ENCODE assay signal across 22 cellular contexts in genomic region chr10:82438277-82438676, GRCh38.
A peak's percentile ranks its signal among the peaks of the same experiment; 100 is the strongest.
DNase-seq lines count a peak whose midpoint lies in the region; FAIRE-seq and TF ChIP-seq lines count a peak whose summit lies in the region.
"Had no signal": no experiment of that assay in that cellular context is flagged by ENCODE, and none has a peak within 500 bp of the region (broad histone marks: within the 10 kb centered on the region; RNA-seq: fewer than 3 reads in every experiment).

No MANE protein-coding gene starts in this region.

- no peak for TF ChIP-seq POLR2A in spleen (IDR thresholded peaks at IDR 0.05)

- H3K27me3 Mint-ChIP-seq in MCF 10A (ENCODE audit: insufficient read depth, unreplicated experiment) = no peaks in the 10 kb centered on the region
- H3K27me3 Mint-ChIP-seq: B cell; CD4-positive, alpha-beta T cell had no signal

- H3K36me3 Mint-ChIP-seq in MCF 10A (ENCODE audit: insufficient read depth, unreplicated experiment) = no peaks in the 10 kb centered on the region

- CTCF ChIA-PET in MCF 10A (lab: Yijun Ruan, JAX) = no interaction called here

- intact Hi-C loops in kidney (cut with DNase I) (no loop called here), spleen (cut with DNase I; ENCODE audit: low total_unique reads) (no loop called here), MCF 10A (cut with micrococcal nuclease) (no loop called here)

- 80 to 93% (median 90%) methylated on average over 1 of the region's 1 CpG for WGBS in spleen, 5 donors

- no peaks in the 10 kb centered on the region for H3K9me3 Mint-ChIP-seq in MCF 10A (ENCODE audit: unreplicated experiment)
- H3K9me3 Mint-ChIP-seq: CD4-positive, alpha-beta T cell had no signal

- peak; percentile 8 for DNase-seq in D341Med (ENCODE audit: low spot score)
- DNase-seq in NT2/D1 (ENCODE audit: low read depth, low spot score) = peak; percentile 1
- DNase-seq in kidney = peak; percentile 23
- peak; percentile 51 for DNase-seq in spleen
- no peak for DNase-seq in stimulated activated CD4-positive, alpha-beta T cell treated with anti-CD3 and anti-CD28 coated beads, Interleukin-2, amount 100 ng/mL, for 48 hours
- no peak for DNase-seq in inferior parietal cortex (ENCODE audit: extremely low spot score)
- no peak for DNase-seq in MCF 10A (ENCODE audit: unreplicated experiment)
- DNase-seq: CD4-positive, alpha-beta T cell; COR-L47; DMS 273 treated with DMSO at 0.1 percent for 48 hours; DND-41; Karpas-422; NCI-H1694 treated with DMSO at 0.1 percent for 48 hours; NCI-H446 treated with DMSO at 0.1 percent for 48 hours; NCI-H748 treated with DMSO at 0.1 percent for 48 hours; OCI-M1 had no signal

- no peaks in the 10 kb centered on the region for H3K4me1 ChIP-seq in NT2/D1 (ENCODE audit: insufficient read depth, insufficient read length)
- H3K4me1 ChIP-seq in kidney (ENCODE audit: control insufficient read depth in 1 of 2, insufficient read depth in 1 of 2, low read depth in 1 of 2, low read length in 2 of 2) = no peaks in the 10 kb centered on the region
- no peaks in the 10 kb centered on the region for H3K4me1 ChIP-seq in spleen
- H3K4me1 ChIP-seq: SJSA1 had no signal

- H3K9ac ChIP-seq in NT2/D1 (ENCODE audit: insufficient read length, low read depth) (no peak overlapping the region), kidney (ENCODE audit: low read length in 2 of 2) (no peak overlapping the region)

- BruUV-seq in MCF 10A (replicated peaks; lab: Mats Ljungman, UMichigan) = no TSS peak

- no peaks in the 10 kb centered on the region for H3K36me3 ChIP-seq in NT2/D1 (ENCODE audit: insufficient read depth, insufficient read length, low read length)
- H3K36me3 ChIP-seq in kidney (ENCODE audit: control insufficient read depth in 1 of 2, insufficient read depth in 2 of 2, low read length in 2 of 2) = no peaks in the 10 kb centered on the region
- H3K36me3 ChIP-seq in spleen = no peaks in the 10 kb centered on the region
- H3K36me3 ChIP-seq: SJSA1 had no signal

- H3K4me3 Mint-ChIP-seq in MCF 10A (ENCODE audit: unreplicated experiment) = no peak overlapping the region
- H3K4me3 Mint-ChIP-seq: B cell; CD4-positive, alpha-beta T cell had no signal

- no peak overlapping the region for H3K27ac Mint-ChIP-seq in MCF 10A (ENCODE audit: low read depth, unreplicated experiment)
- H3K27ac Mint-ChIP-seq: B cell; CD4-positive, alpha-beta T cell had no signal

- H3K4me3 ChIP-seq in NT2/D1 (ENCODE audit: insufficient read length, low read depth) (no peak overlapping the region), kidney (ENCODE audit: low read length in 2 of 2) (no peak overlapping the region), spleen (no peak overlapping the region)
- H3K4me3 ChIP-seq: SJSA1 had no signal

- H3K27me3 ChIP-seq in NT2/D1 (ENCODE audit: insufficient read depth, insufficient read length) = no peaks in the 10 kb centered on the region
- H3K27me3 ChIP-seq in spleen (replicated peaks in 1 of 7) = no peaks in the 10 kb centered on the region
- H3K27me3 ChIP-seq: SJSA1 had no signal

- H3K27ac ChIP-seq in kidney (ENCODE audit: low read depth in 2 of 2, low read length in 2 of 2) (no peak overlapping the region), spleen (no peak overlapping the region)
- H3K27ac ChIP-seq: SJSA1 had no signal

- POLR2A ChIA-PET in MCF 10A (lab: Yijun Ruan, JAX) = no interaction called here

- peaks cover 5% of the 10 kb centered on the region for H3K4me1 Mint-ChIP-seq in MCF 10A (ENCODE audit: insufficient read depth, unreplicated experiment)
- H3K4me1 Mint-ChIP-seq: B cell had no signal

- TF ChIP-seq CTCF in kidney (IDR thresholded peaks at IDR 0.05; ENCODE audit: borderline replicate concordance, extremely low read depth, insufficient read depth) (no peak), spleen (IDR thresholded peaks at IDR 0.05 in 8 of 11, conservative IDR thresholded peaks at IDR 0.05 in 3 of 11) (no peak), MCF 10A (IDR thresholded peaks at IDR 0.05; ENCODE audit: unreplicated experiment) (no peak)

- no peaks in the 10 kb centered on the region for H3K9me3 ChIP-seq in NT2/D1 (ENCODE audit: insufficient read depth, low read length)
- peaks cover 0 to 6% of the 10 kb centered on the region in 2 donors for H3K9me3 ChIP-seq in kidney (ENCODE audit: control insufficient read depth in 1 of 2, low read length in 2 of 2)
- H3K9me3 ChIP-seq in spleen = peaks cover 0 to 50% (median 30%) of the 10 kb centered on the region in 8 donors

- FAIRE-seq in kidney (lab: Jason Lieb, UNC) = no peak
- FAIRE-seq: A204.1, GM12891, H54, RCC 7860 had no signal

Comparison
In these comparisons a context has a peak if more than half of its experiments do, and no peak if none do; other contexts are left out.
1. DNase-seq: peak in D341Med (single experiment), NT2/D1 (single experiment), kidney (single experiment) and spleen (single experiment); none in stimulated activated CD4-positive, alpha-beta T cell treated with anti-CD3 and anti-CD28 coated beads, Interleukin-2, amount 100 ng/mL, for 48 hours (0 of 2), inferior parietal cortex (single experiment) and MCF 10A (single experiment).